In genomic region chr19:45485301-45486077, GRCh38 we compare ENCODE assay signal across 8 cellular contexts. TPM values are rescaled to one million over a fixed set of nuclear protein-coding genes. Genes with fewer than 3 reads are reported as not detected.
DNase-seq lines count a peak whose midpoint lies in the region; ATAC-seq, FAIRE-seq and TF ChIP-seq lines count a peak whose summit lies in the region.

No MANE protein-coding gene starts in this region.

- FAIRE-seq in HepG2 (lab: Jason Lieb, UNC): peak; percentile 64

- TF ChIP-seq POLR2A in HepG2 (IDR thresholded peaks at IDR 0.05; ENCODE audit: insufficient read depth in 1 of 2, low read depth in 2 of 2, low read length in 2 of 2): no peak

- peaks cover 6 to 21% (median 15%) of the 10 kb centered on the region in 10 experiments for H3K4me1 ChIP-seq in BLaER1 treated with 17β-estradiol and CSF1 and Interleukin-3, amounts not matched to agents 10 nM and 100 nM
- peaks cover 25% of the 10 kb centered on the region for H3K4me1 ChIP-seq in HepG2 (ENCODE audit: insufficient read depth, low read length)

- no peaks in the 10 kb centered on the region for H3K79me2 ChIP-seq in HepG2 (ENCODE audit: insufficient read depth, low read length)

- TF ChIP-seq EP300 in HepG2 (IDR thresholded peaks at IDR 0.05; ENCODE audit: low read depth in 2 of 2, low read length in 2 of 2) (peak in 1 of 2 experiments; percentile 4; a peak in 1 of 4 replicates), HepG2 (CRISPR knock-in tag; IDR thresholded peaks at IDR 0.05; ENCODE audit: borderline replicate concordance) (no peak)

- H2AFZ ChIP-seq in HepG2 (ENCODE audit: low read length): peak overlapping the region; percentile 54

- H3K27ac Mint-ChIP-seq in activated CD4-positive, alpha-beta T cell treated with anti-CD3 and anti-CD28 coated beads, Interleukin-2, amount 10 ng/mL, durations not matched to agents 24 days and 14 days: peak overlapping the region; percentile 78

- H3K9me3 Mint-ChIP-seq in activated CD4-positive, alpha-beta T cell treated with anti-CD3 and anti-CD28 coated beads, Interleukin-2, amount 10 ng/mL, durations not matched to agents 24 days and 14 days: no peaks in the 10 kb centered on the region

- no TSS peak for BruUV-seq in HepG2 (replicated peaks; lab: Mats Ljungman, UMichigan)

- ATAC-seq in GM19324 (IDR thresholded peaks at IDR 0.05; ENCODE audit: low FRiP score, unreplicated experiment): peak; percentile 84
- ATAC-seq in HG03457 (IDR thresholded peaks at IDR 0.05; ENCODE audit: unreplicated experiment): peak; percentile 68
- ATAC-seq in HepG2: peak; percentile 97

- CTCF ChIA-PET in HepG2 (lab: Yijun Ruan, JAX; ENCODE audit: low intra/inter-chr PET ratio, low total read pairs): interaction anchor here (0.8 to 2.4 kb wide), 5 partner anchors 8 to 81 kb away, joined by 4 to 21 read pairs (median 12); partner anchors contain the start of gene PPP1R13L

- peak overlapping the region in 5 of 11 experiments; percentile 33 to 50 (median 37); a peak in 8 of 22 replicates for H3K27ac ChIP-seq in BLaER1 treated with 17β-estradiol and CSF1 and Interleukin-3, amounts not matched to agents 10 nM and 100 nM
- peak overlapping the region; percentile 36 for H3K27ac ChIP-seq in HepG2 (ENCODE audit: extremely low read length, insufficient read depth, low read length)

- peaks cover 0 to 21% (median 0%) of the 10 kb centered on the region in 11 experiments; a peak in 4 of 22 replicates for H3K36me3 ChIP-seq in BLaER1 treated with 17β-estradiol and CSF1 and Interleukin-3, amounts not matched to agents 10 nM and 100 nM
- no peaks in the 10 kb centered on the region for H3K36me3 ChIP-seq in HepG2 (replicated peaks in 1 of 2; ENCODE audit: control insufficient read depth in 1 of 2, insufficient read depth in 2 of 2, low read length in 2 of 2)

- in situ Hi-C loops in HepG2 (cut with HindIII; ENCODE audit: extremely low pct_ligation_motif_present, low pct_unique_long_range_greater_than_20kb): no loop called here

- H3K4me1 Mint-ChIP-seq in activated CD4-positive, alpha-beta T cell treated with anti-CD3 and anti-CD28 coated beads, Interleukin-2, amount 10 ng/mL, durations not matched to agents 24 days and 14 days: peaks cover 14% of the 10 kb centered on the region

- no peaks in the 10 kb centered on the region for H3K9me3 ChIP-seq in BLaER1 treated with 17β-estradiol and CSF1 and Interleukin-3, amounts not matched to agents 10 nM and 100 nM (replicated peaks in 1 of 11)
- H3K9me3 ChIP-seq in HepG2 (ENCODE audit: low read length): no peaks in the 10 kb centered on the region

- peak overlapping the region; percentile 49 to 79 (median 75) for H3K4me2 ChIP-seq in BLaER1 treated with 17β-estradiol and CSF1 and Interleukin-3, amounts not matched to agents 10 nM and 100 nM
- peak overlapping the region; percentile 77 for H3K4me2 ChIP-seq in HepG2 (ENCODE audit: low read depth, low read length)

- TF ChIP-seq RAD21 in HepG2 (CRISPR knock-in tag; IDR thresholded peaks at IDR 0.05): peak; percentile 29; the same call in 1 of the 2 replicates

- 3% methylated on average over 19 of the region's 35 CpGs for WGBS in HepG2 (ENCODE audit: low lambda C conversion rate)

- peak overlapping the region; percentile 54 to 72 (median 64) for H3K4me3 ChIP-seq in BLaER1 treated with 17β-estradiol and CSF1 and Interleukin-3, amounts not matched to agents 10 nM and 100 nM
- H3K4me3 ChIP-seq in HepG2 (replicated peaks in 1 of 3; ENCODE audit: insufficient read depth in 1 of 3, low read depth in 2 of 3, low read length in 3 of 3): peak overlapping the region; percentile 66 to 88 (median 76)

- H3K4me3 Mint-ChIP-seq in activated CD4-positive, alpha-beta T cell treated with anti-CD3 and anti-CD28 coated beads, Interleukin-2, amount 10 ng/mL, durations not matched to agents 24 days and 14 days: peak overlapping the region; percentile 94

- DNase-seq in NCI-H524 treated with DMSO at 0.1 percent for 48 hours (lab: John Stamatoyannopoulos, UW) (peak; percentile 68), dedifferentiated amniotic fluid mesenchymal stem cell (ENCODE audit: extremely low spot score) (peak; percentile 96), HepG2 (ENCODE audit: low spot score) (peak; percentile 93)
- peak; percentile 99 for DNase-seq in activated CD4-positive, alpha-beta T cell treated with anti-CD3 and anti-CD28 coated beads, Interleukin-2, amount 10 ng/mL, durations not matched to agents 24 days and 14 days
- DNase-seq in stimulated activated CD4-positive, alpha-beta T cell treated with anti-CD3 and anti-CD28 coated beads, Interleukin-2, amount 100 ng/mL, for 48 hours: peak; percentile 98 to 99

- intact Hi-C loops in activated CD4-positive, alpha-beta T cell treated with anti-CD3 and anti-CD28 coated beads, Interleukin-2, amount 10 ng/mL, durations not matched to agents 24 days and 14 days (cut with micrococcal nuclease): no loop called here
- intact Hi-C loops in HepG2 (cut with micrococcal nuclease; ENCODE audit: unreplicated experiment): loop anchor here (1.0 kb wide), 1 partner anchor 8 kb away; no protein-coding TSS in a partner anchor

- no peaks in the 10 kb centered on the region for H3K27me3 ChIP-seq in BLaER1 treated with 17β-estradiol and CSF1 and Interleukin-3, amounts not matched to agents 10 nM and 100 nM
- H3K27me3 ChIP-seq in HepG2 (ENCODE audit: control insufficient read depth in 1 of 2, insufficient read depth in 2 of 2, low read length in 2 of 2): peaks cover 0 to 6% of the 10 kb centered on the region in 2 experiments; a peak in 2 of 5 replicates

- H3K9ac ChIP-seq in BLaER1 treated with 17β-estradiol and CSF1 and Interleukin-3, amounts not matched to agents 10 nM and 100 nM: peak overlapping the region in 10 of 11 experiments; percentile 50 to 75 (median 68); a peak in 19 of 22 replicates
- peak overlapping the region; percentile 51; the same call in 1 of the 2 replicates for H3K9ac ChIP-seq in HepG2 (ENCODE audit: insufficient read depth, low read depth, low read length)

- peak; percentile 89 for TF ChIP-seq CTCF in HepG2 (CRISPR knock-in tag; IDR thresholded peaks at IDR 0.05)

- POLR2A ChIA-PET in HepG2 (lab: Yijun Ruan, JAX): interaction anchor here (1.1 to 1.8 kb wide), 7 partner anchors 10 to 99 kb away, joined by 3 to 8 read pairs (median 4); partner anchors contain the start of gene FOSB

- H3K27me3 Mint-ChIP-seq in activated CD4-positive, alpha-beta T cell treated with anti-CD3 and anti-CD28 coated beads, Interleukin-2, amount 10 ng/mL, durations not matched to agents 24 days and 14 days: peaks cover 5% of the 10 kb centered on the region

- H3K36me3 Mint-ChIP-seq in activated CD4-positive, alpha-beta T cell treated with anti-CD3 and anti-CD28 coated beads, Interleukin-2, amount 10 ng/mL, durations not matched to agents 24 days and 14 days (ENCODE audit: low read depth): no peaks in the 10 kb centered on the region

- peaks cover 0 to 6% (median 0%) of the 10 kb centered on the region in 11 experiments; a peak in 3 of 22 replicates for H4K20me1 ChIP-seq in BLaER1 treated with 17β-estradiol and CSF1 and Interleukin-3, amounts not matched to agents 10 nM and 100 nM
- no peaks in the 10 kb centered on the region for H4K20me1 ChIP-seq in HepG2 (ENCODE audit: insufficient read depth, low read length)

RNA-seq across cellular contexts. Expression of gene RTN2, which starts 11.4 kb away (rescaled TPM):
- 2.6 and 2.8 TPM in 2 replicates for total RNA-seq in activated CD4-positive, alpha-beta T cell treated with anti-CD3 and anti-CD28 coated beads, Interleukin-2, amount 10 ng/mL, durations not matched to agents 24 days and 14 days
- total RNA-seq in HepG2 (2016; rRNA removed; fragmentation: Illumina TruSeq; extraction: Trizol): 2.1 and 2.9 TPM in 2 replicates
- 5.1 and 6.2 TPM in 2 replicates for total RNA-seq in HepG2 (2016; cell fraction: cytosol; rRNA removed; fragmentation: Illumina TruSeq; extraction: Trizol; ENCODE audit: low read depth)
- 2.0 and 3.5 TPM in 2 replicates for total RNA-seq in HepG2 (2016; cell fraction: insoluble cytoplasmic fraction; rRNA removed; fragmentation: Illumina TruSeq; extraction: Trizol)
- 6.2 and 8.3 TPM in 2 replicates for total RNA-seq in HepG2 (2016; cell fraction: membrane; rRNA removed; fragmentation: Illumina TruSeq; extraction: Trizol)
- 2.3 and 2.8 TPM in 2 replicates for total RNA-seq in HepG2 (2016; cell fraction: nucleus; rRNA removed; fragmentation: Illumina TruSeq; extraction: Trizol)
- 17.1 and 18.0 TPM in 2 replicates for polyA plus RNA-seq in HepG2 (2011; rRNA removed)
- 13.2 and 17.0 TPM in 2 replicates for polyA plus RNA-seq in HepG2 (2011; cell fraction: cytosol; rRNA removed)
- 12.6 and 14.7 TPM in 2 replicates for polyA plus RNA-seq in HepG2 (2011; cell fraction: nucleus; rRNA removed)
- 11.2 and 15.2 TPM in 2 replicates for polyA plus RNA-seq in HepG2 (2012)
- 8.6 and 9.5 TPM in 2 replicates for polyA plus RNA-seq in HepG2 (2016; cell fraction: cytosol; fragmentation: Illumina TruSeq; extraction: Trizol; ENCODE audit: low read depth)
- 3.9 and 4.7 TPM in 2 replicates for polyA plus RNA-seq in HepG2 (2016; cell fraction: insoluble cytoplasmic fraction; fragmentation: Illumina TruSeq; extraction: Trizol; ENCODE audit: low read depth)
- 9.5 and 9.7 TPM in 2 replicates for polyA plus RNA-seq in HepG2 (2016; cell fraction: membrane; fragmentation: Illumina TruSeq; extraction: Trizol; ENCODE audit: low read depth)
- 11.0 and 11.5 TPM in 2 replicates for polyA plus RNA-seq in HepG2 (2016; cell fraction: nucleus; fragmentation: Illumina TruSeq; extraction: Trizol; ENCODE audit: insufficient read depth, low read depth)
- 6.0 and 30.0 TPM in 2 replicates for polyA minus RNA-seq in HepG2 (2011; rRNA and poly(A)+ RNA removed; ENCODE audit: low replicate concordance)
- 7.6 and 8.3 TPM in 2 replicates for polyA minus RNA-seq in HepG2 (2011; cell fraction: cytosol; rRNA and poly(A)+ RNA removed)
- polyA minus RNA-seq in HepG2 (2011; cell fraction: nucleus; rRNA and poly(A)+ RNA removed): 7.1 and 7.6 TPM in 2 replicates

RNA-seq across cellular contexts. Expression of gene PPM1N, which starts 12.8 kb away (rescaled TPM):
- 1.3 and 1.9 TPM in 2 replicates for total RNA-seq in activated CD4-positive, alpha-beta T cell treated with anti-CD3 and anti-CD28 coated beads, Interleukin-2, amount 10 ng/mL, durations not matched to agents 24 days and 14 days
- total RNA-seq in HepG2 (2016; rRNA removed; fragmentation: Illumina TruSeq; extraction: Trizol): 0.31 and 0.67 TPM in 2 replicates
- 0.53 and 0.71 TPM in 2 replicates for total RNA-seq in HepG2 (2016; cell fraction: cytosol; rRNA removed; fragmentation: Illumina TruSeq; extraction: Trizol; ENCODE audit: low read depth)
- 0.48 and 0.91 TPM in 2 replicates for total RNA-seq in HepG2 (2016; cell fraction: insoluble cytoplasmic fraction; rRNA removed; fragmentation: Illumina TruSeq; extraction: Trizol)
- total RNA-seq in HepG2 (2016; cell fraction: membrane; rRNA removed; fragmentation: Illumina TruSeq; extraction: Trizol): 0.72 and 1.2 TPM in 2 replicates
- not detected in 2 replicates for total RNA-seq in HepG2 (2016; cell fraction: nucleus; rRNA removed; fragmentation: Illumina TruSeq; extraction: Trizol)
- polyA plus RNA-seq in HepG2 (2011; rRNA removed): 1.3 and 1.8 TPM in 2 replicates
- 2.6 TPM in 2 replicates for polyA plus RNA-seq in HepG2 (2011; cell fraction: cytosol; rRNA removed)
- polyA plus RNA-seq in HepG2 (2011; cell fraction: nucleus; rRNA removed): 1.1 and 2.1 TPM in 2 replicates
- polyA plus RNA-seq in HepG2 (2012): 1.4 and 1.9 TPM in 2 replicates
- polyA plus RNA-seq in HepG2 (2016; cell fraction: cytosol; fragmentation: Illumina TruSeq; extraction: Trizol; ENCODE audit: low read depth): 0.86 and 1.5 TPM in 2 replicates
- polyA plus RNA-seq in HepG2 (2016; cell fraction: insoluble cytoplasmic fraction; fragmentation: Illumina TruSeq; extraction: Trizol; ENCODE audit: low read depth): 0.76 TPM in 1 of 2 replicates, not detected in the other
- polyA plus RNA-seq in HepG2 (2016; cell fraction: membrane; fragmentation: Illumina TruSeq; extraction: Trizol; ENCODE audit: low read depth): 0.77 and 1.1 TPM in 2 replicates
- 1.2 TPM in 1 of 2 replicates, not detected in the other for polyA plus RNA-seq in HepG2 (2016; cell fraction: nucleus; fragmentation: Illumina TruSeq; extraction: Trizol; ENCODE audit: insufficient read depth, low read depth)
- 0.23 TPM in 1 of 2 replicates, not detected in the other for polyA minus RNA-seq in HepG2 (2011; rRNA and poly(A)+ RNA removed; ENCODE audit: low replicate concordance)
- polyA minus RNA-seq in HepG2 (2011; cell fraction: cytosol; rRNA and poly(A)+ RNA removed): not detected in 2 replicates
- 0.50 TPM in 1 of 2 replicates, not detected in the other for polyA minus RNA-seq in HepG2 (2011; cell fraction: nucleus; rRNA and poly(A)+ RNA removed)

RNA-seq across cellular contexts. Expression of gene FOSB, which starts 17.7 kb away (rescaled TPM):
- total RNA-seq in activated CD4-positive, alpha-beta T cell treated with anti-CD3 and anti-CD28 coated beads, Interleukin-2, amount 10 ng/mL, durations not matched to agents 24 days and 14 days: 11.3 TPM in 2 replicates
- 0.21 and 6.0 TPM in 2 replicates for total RNA-seq in HepG2 (2016; rRNA removed; fragmentation: Illumina TruSeq; extraction: Trizol)
- total RNA-seq in HepG2 (2016; cell fraction: cytosol; rRNA removed; fragmentation: Illumina TruSeq; extraction: Trizol; ENCODE audit: low read depth): 0.79 and 0.91 TPM in 2 replicates
- total RNA-seq in HepG2 (2016; cell fraction: insoluble cytoplasmic fraction; rRNA removed; fragmentation: Illumina TruSeq; extraction: Trizol): 0.37 and 5.7 TPM in 2 replicates
- total RNA-seq in HepG2 (2016; cell fraction: membrane; rRNA removed; fragmentation: Illumina TruSeq; extraction: Trizol): 0.93 and 1.2 TPM in 2 replicates
- 17.8 and 18.2 TPM in 2 replicates for total RNA-seq in HepG2 (2016; cell fraction: nucleus; rRNA removed; fragmentation: Illumina TruSeq; extraction: Trizol)
- polyA plus RNA-seq in HepG2 (2011; rRNA removed): 2.8 TPM in 2 replicates
- polyA plus RNA-seq in HepG2 (2011; cell fraction: cytosol; rRNA removed): 0.67 and 0.69 TPM in 2 replicates
- polyA plus RNA-seq in HepG2 (2011; cell fraction: nucleus; rRNA removed): 23.1 and 35.9 TPM in 2 replicates
- 0.51 and 1.1 TPM in 2 replicates for polyA plus RNA-seq in HepG2 (2012)
- not detected in 2 replicates for polyA plus RNA-seq in HepG2 (2016; cell fraction: cytosol; fragmentation: Illumina TruSeq; extraction: Trizol; ENCODE audit: low read depth)
- 0.35 and 0.74 TPM in 2 replicates for polyA plus RNA-seq in HepG2 (2016; cell fraction: insoluble cytoplasmic fraction; fragmentation: Illumina TruSeq; extraction: Trizol; ENCODE audit: low read depth)
- polyA plus RNA-seq in HepG2 (2016; cell fraction: membrane; fragmentation: Illumina TruSeq; extraction: Trizol; ENCODE audit: low read depth): 0.17 and 0.41 TPM in 2 replicates
- 17.9 and 36.0 TPM in 2 replicates for polyA plus RNA-seq in HepG2 (2016; cell fraction: nucleus; fragmentation: Illumina TruSeq; extraction: Trizol; ENCODE audit: insufficient read depth, low read depth)
- polyA minus RNA-seq in HepG2 (2011; rRNA and poly(A)+ RNA removed; ENCODE audit: low replicate concordance): 16.2 and 24.3 TPM in 2 replicates
- polyA minus RNA-seq in HepG2 (2011; cell fraction: cytosol; rRNA and poly(A)+ RNA removed): 1.5 and 2.2 TPM in 2 replicates
- 32.3 and 48.2 TPM in 2 replicates for polyA minus RNA-seq in HepG2 (2011; cell fraction: nucleus; rRNA and poly(A)+ RNA removed)

RNA-seq across cellular contexts. Expression of gene VASP, which starts 21.8 kb away (rescaled TPM):
- total RNA-seq in activated CD4-positive, alpha-beta T cell treated with anti-CD3 and anti-CD28 coated beads, Interleukin-2, amount 10 ng/mL, durations not matched to agents 24 days and 14 days: 215 and 219 TPM in 2 replicates
- total RNA-seq in HepG2 (2016; rRNA removed; fragmentation: Illumina TruSeq; extraction: Trizol): 64.6 and 67.1 TPM in 2 replicates
- total RNA-seq in HepG2 (2016; cell fraction: cytosol; rRNA removed; fragmentation: Illumina TruSeq; extraction: Trizol; ENCODE audit: low read depth): 22.8 and 24.0 TPM in 2 replicates
- 60.7 and 68.5 TPM in 2 replicates for total RNA-seq in HepG2 (2016; cell fraction: insoluble cytoplasmic fraction; rRNA removed; fragmentation: Illumina TruSeq; extraction: Trizol)
- 55.3 and 59.3 TPM in 2 replicates for total RNA-seq in HepG2 (2016; cell fraction: membrane; rRNA removed; fragmentation: Illumina TruSeq; extraction: Trizol)
- 38.8 and 40.6 TPM in 2 replicates for total RNA-seq in HepG2 (2016; cell fraction: nucleus; rRNA removed; fragmentation: Illumina TruSeq; extraction: Trizol)
- polyA plus RNA-seq in HepG2 (2011; rRNA removed): 41.8 and 49.1 TPM in 2 replicates
- 29.9 and 46.4 TPM in 2 replicates for polyA plus RNA-seq in HepG2 (2011; cell fraction: cytosol; rRNA removed)
- 78.2 and 83.1 TPM in 2 replicates for polyA plus RNA-seq in HepG2 (2011; cell fraction: nucleus; rRNA removed)
- polyA plus RNA-seq in HepG2 (2012): 30.9 and 35.9 TPM in 2 replicates
- 20.6 and 22.3 TPM in 2 replicates for polyA plus RNA-seq in HepG2 (2016; cell fraction: cytosol; fragmentation: Illumina TruSeq; extraction: Trizol; ENCODE audit: low read depth)
- polyA plus RNA-seq in HepG2 (2016; cell fraction: insoluble cytoplasmic fraction; fragmentation: Illumina TruSeq; extraction: Trizol; ENCODE audit: low read depth): 75.4 and 76.4 TPM in 2 replicates
- polyA plus RNA-seq in HepG2 (2016; cell fraction: membrane; fragmentation: Illumina TruSeq; extraction: Trizol; ENCODE audit: low read depth): 40.8 and 44.1 TPM in 2 replicates
- 70.9 and 74.4 TPM in 2 replicates for polyA plus RNA-seq in HepG2 (2016; cell fraction: nucleus; fragmentation: Illumina TruSeq; extraction: Trizol; ENCODE audit: insufficient read depth, low read depth)
- polyA minus RNA-seq in HepG2 (2011; rRNA and poly(A)+ RNA removed; ENCODE audit: low replicate concordance): 38.0 and 110 TPM in 2 replicates
- 36.7 and 47.2 TPM in 2 replicates for polyA minus RNA-seq in HepG2 (2011; cell fraction: cytosol; rRNA and poly(A)+ RNA removed)
- 31.7 and 50.2 TPM in 2 replicates for polyA minus RNA-seq in HepG2 (2011; cell fraction: nucleus; rRNA and poly(A)+ RNA removed)
